Comparison of ENCODE assay signal across 11 cellular contexts in genomic region chr13:41459754-41460111, GRCh38. TPM values are rescaled to one million over a fixed set of nuclear protein-coding genes. Genes with fewer than 3 reads are reported as not detected.
DNase-seq lines count a peak whose midpoint lies in the region; ATAC-seq, FAIRE-seq and TF ChIP-seq lines count a peak whose summit lies in the region.
"Had no signal": no experiment of that assay in that cellular context is flagged by ENCODE, and none has a peak within 500 bp of the region (broad histone marks: within the 10 kb centered on the region; RNA-seq: fewer than 3 reads in every experiment).

No MANE protein-coding gene starts in this region.

- H3K4me1 ChIP-seq in Peyer's patch: peaks cover 0 to 25% (median 12%) of the 10 kb centered on the region in 4 donors

- no peaks in the 10 kb centered on the region for H3K36me3 ChIP-seq in Peyer's patch

- H3K9me3 Mint-ChIP-seq in T-helper 2 cell treated with Interferon-gamma antibody and Interleukin-4, amounts not matched to agents 5 μg/mL and 100 μg/mL, for 36 hours: no peaks in the 10 kb centered on the region
- no peaks in the 10 kb centered on the region for H3K9me3 Mint-ChIP-seq in activated CD8-positive, alpha-beta T cell treated with anti-CD3 and anti-CD28 coated beads, Interleukin-2, amount 10 ng/mL, durations not matched to agents 7 days and 5 days (ENCODE audit: insufficient read depth)
- H3K9me3 Mint-ChIP-seq: endodermal cell had no signal

- CTCF ChIA-PET in activated CD8-positive, alpha-beta T cell treated with anti-CD3 and anti-CD28 coated beads, Interleukin-2, amount 10 ng/mL, durations not matched to agents 7 days and 5 days (lab: Charles Lee): interaction anchor here (0.7 to 6.0 kb wide), 44 partner anchors 7 to 854 kb away, joined by 3 to 104 read pairs (median 4); no protein-coding TSS in a partner anchor

- POLR2A ChIA-PET in activated CD8-positive, alpha-beta T cell treated with anti-CD3 and anti-CD28 coated beads, Interleukin-2, amount 10 ng/mL, durations not matched to agents 7 days and 5 days (lab: Charles Lee): interaction anchor here (0.5 to 2.1 kb wide), 5 partner anchors 11 to 1596 kb away, joined by 3 to 9 read pairs (median 4); no protein-coding TSS in a partner anchor

- peak overlapping the region in 15 of 21 experiments; percentile 12 to 95 (median 83) for H3K27ac ChIP-seq in skin epidermis
- H3K27ac ChIP-seq in Peyer's patch: peak overlapping the region in 1 of 4 donors; percentile 79

- ATAC-seq in activated CD8-positive, alpha-beta T cell treated with anti-CD3 and anti-CD28 coated beads, Interleukin-2, amount 10 ng/mL, durations not matched to agents 7 days and 5 days: no peak

- H3K27me3 Mint-ChIP-seq in T-helper 2 cell treated with Interferon-gamma antibody and Interleukin-4, amounts not matched to agents 5 μg/mL and 100 μg/mL, for 36 hours (ENCODE audit: low read depth): peaks cover 23% of the 10 kb centered on the region
- H3K27me3 Mint-ChIP-seq in activated CD8-positive, alpha-beta T cell treated with anti-CD3 and anti-CD28 coated beads, Interleukin-2, amount 10 ng/mL, durations not matched to agents 7 days and 5 days (ENCODE audit: low read depth): peaks cover 18% of the 10 kb centered on the region

- H3K4me1 Mint-ChIP-seq in T-helper 2 cell treated with Interferon-gamma antibody and Interleukin-4, amounts not matched to agents 5 μg/mL and 100 μg/mL, for 36 hours (ENCODE audit: low read depth): peaks cover 58% of the 10 kb centered on the region
- peaks cover 62% of the 10 kb centered on the region for H3K4me1 Mint-ChIP-seq in activated CD8-positive, alpha-beta T cell treated with anti-CD3 and anti-CD28 coated beads, Interleukin-2, amount 10 ng/mL, durations not matched to agents 7 days and 5 days (ENCODE audit: low read depth)

- H3K4me3 ChIP-seq in fibroblast of pulmonary artery (replicated peaks; ENCODE audit: low read depth, low read length): peak overlapping the region; percentile 63
- H3K4me3 ChIP-seq in skin epidermis: peak overlapping the region in 6 of 7 experiments; percentile 53 to 76 (median 63)
- H3K4me3 ChIP-seq in Peyer's patch: peak overlapping the region in 2 of 4 donors; percentile 9 to 61

- no peak for DNase-seq in T-helper 2 cell treated with Interferon-gamma antibody and Interleukin-4, amounts not matched to agents 5 μg/mL and 100 μg/mL, for 36 hours (ENCODE audit: low spot score)
- DNase-seq in T-helper 2 cell (no peak), fibroblast of pulmonary artery (ENCODE audit: low read depth) (no peak), SKM-1 (lab: John Stamatoyannopoulos, UW; ENCODE audit: unreplicated experiment) (no peak), Peyer's patch (no peak), GM12892 (ENCODE audit: insufficient read length) (no peak)
- DNase-seq in activated CD8-positive, alpha-beta T cell treated with anti-CD3 and anti-CD28 coated beads, Interleukin-2, amount 10 ng/mL, durations not matched to agents 7 days and 5 days: no peak
- DNase-seq: 8988T, endodermal cell had no signal

- peaks cover 0 to 6% of the 10 kb centered on the region in 2 donors for H3K27me3 ChIP-seq in Peyer's patch

- H3K9me3 ChIP-seq in Peyer's patch: no peaks in the 10 kb centered on the region

- TF ChIP-seq POLR2A in Peyer's patch (IDR thresholded peaks at IDR 0.05) (no peak), GM12892 (IDR thresholded peaks at IDR 0.05; ENCODE audit: low read depth, low read length) (no peak)

- FAIRE-seq in GM12892 (lab: Jason Lieb, UNC): no peak
- FAIRE-seq: G401.6 had no signal

- TF ChIP-seq CTCF in fibroblast of pulmonary artery (IDR thresholded peaks at IDR 0.05; ENCODE audit: low read length, missing control alignments): no peak
- TF ChIP-seq CTCF in Peyer's patch (IDR thresholded peaks at IDR 0.05): no peak

- peaks cover 43% of the 10 kb centered on the region for H3K36me3 Mint-ChIP-seq in T-helper 2 cell treated with Interferon-gamma antibody and Interleukin-4, amounts not matched to agents 5 μg/mL and 100 μg/mL, for 36 hours (ENCODE audit: low read depth)
- peaks cover 30% of the 10 kb centered on the region for H3K36me3 Mint-ChIP-seq in activated CD8-positive, alpha-beta T cell treated with anti-CD3 and anti-CD28 coated beads, Interleukin-2, amount 10 ng/mL, durations not matched to agents 7 days and 5 days (ENCODE audit: low read depth)

- H3K4me3 Mint-ChIP-seq in T-helper 2 cell treated with Interferon-gamma antibody and Interleukin-4, amounts not matched to agents 5 μg/mL and 100 μg/mL, for 36 hours: peak overlapping the region; percentile 95
- H3K4me3 Mint-ChIP-seq in activated CD8-positive, alpha-beta T cell treated with anti-CD3 and anti-CD28 coated beads, Interleukin-2, amount 10 ng/mL, durations not matched to agents 7 days and 5 days: peak overlapping the region; percentile 75

- H3K27ac Mint-ChIP-seq in T-helper 2 cell treated with Interferon-gamma antibody and Interleukin-4, amounts not matched to agents 5 μg/mL and 100 μg/mL, for 36 hours: peak overlapping the region; percentile 89
- peak overlapping the region; percentile 74 for H3K27ac Mint-ChIP-seq in activated CD8-positive, alpha-beta T cell treated with anti-CD3 and anti-CD28 coated beads, Interleukin-2, amount 10 ng/mL, durations not matched to agents 7 days and 5 days
- H3K27ac Mint-ChIP-seq: endodermal cell had no signal

RNA-seq across cellular contexts. Expression of gene RGCC, which starts 2.4 kb away (rescaled TPM):
- total RNA-seq in activated CD8-positive, alpha-beta T cell treated with anti-CD3 and anti-CD28 coated beads, Interleukin-2, amount 10 ng/mL, durations not matched to agents 7 days and 5 days: 10 to 100 TPM; 23.8 to 23.9 TPM
- total RNA-seq in Peyer's patch: 10 to 100 TPM in 2 of 4 donors, 1 to 10 TPM in 2; 4.6 to 65.2 (median 10.8) TPM
- 10.1 TPM for polyA plus RNA-seq in GM12892 (2012; ENCODE audit: missing spikeins)
